20 cellular contexts compared by ENCODE assay signal in the genomic region with DNA sequence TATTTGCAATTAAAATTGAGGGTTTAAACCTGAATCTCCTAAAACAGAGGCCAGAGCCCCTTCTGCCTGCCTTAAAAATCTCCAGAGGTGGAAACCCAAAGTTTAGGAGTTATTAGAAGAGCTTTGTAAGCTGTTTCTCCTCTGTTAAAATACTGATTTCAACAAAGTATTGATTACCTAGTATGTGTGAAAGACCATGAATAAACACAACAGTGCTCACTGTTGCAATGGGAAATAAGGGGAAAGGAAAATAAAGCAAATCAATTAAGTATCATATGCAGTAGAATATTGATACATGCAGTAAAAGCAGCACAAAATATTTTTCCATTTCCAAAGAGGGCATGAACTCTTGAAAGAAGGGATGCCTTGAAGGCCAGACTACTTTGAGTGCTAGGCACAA. TPM values are rescaled to one million over a fixed set of nuclear protein-coding genes. Genes with fewer than 3 reads are reported as not detected.
DNase-seq lines count a peak whose midpoint lies in the region; ATAC-seq and TF ChIP-seq lines count a peak whose summit lies in the region.
"Had no signal": no experiment of that assay in that cellular context is flagged by ENCODE, and none has a peak within 500 bp of the region (broad histone marks: within the 10 kb centered on the region; RNA-seq: fewer than 3 reads in every experiment).

No MANE protein-coding gene starts in this region.

- no peak overlapping the region for H2AFZ ChIP-seq in GM23338

- 0 out of 2 replicates have a peak, but pooled peaks cover 4% of the 10 kb centered on the region for H3F3A ChIP-seq in GM23338 (replicated peaks; ENCODE audit: low read depth)

- H3K27me3 ChIP-seq in GM23338 (ENCODE audit: insufficient read depth) = no peaks in the 10 kb centered on the region
- H3K27me3 ChIP-seq in H7 (ENCODE audit: control insufficient read depth, insufficient read depth, low read length) = no peaks in the 10 kb centered on the region
- H3K27me3 ChIP-seq: heart right ventricle, vagina had no signal

- peaks cover 63% of the 10 kb centered on the region for H3K79me2 ChIP-seq in GM23338 (replicated peaks; ENCODE audit: insufficient read depth)

- ATAC-seq in GM23338 (no peak), HG02852 (IDR thresholded peaks at IDR 0.05; ENCODE audit: unreplicated experiment) (no peak)
- ATAC-seq in naive thymus-derived CD8-positive, alpha-beta T cell = no peak
- ATAC-seq: activated T-cell treated with anti-CD3 and anti-CD28 coated beads, Interleukin-2, amount 50 U/mL, for 4 hours; heart right ventricle; left cardiac atrium had no signal

- TF ChIP-seq CTCF in GM23338 (conservative IDR thresholded peaks at IDR 0.05; ENCODE audit: low read depth in 2 of 2) = no peak

- H3K4me3 Mint-ChIP-seq in activated T-cell treated with anti-CD3 and anti-CD28 coated beads, Interleukin-2, amount 50 U/mL, for 24 hours = no peak overlapping the region
- no peak overlapping the region for H3K4me3 Mint-ChIP-seq in GM23338
- H3K4me3 Mint-ChIP-seq in activated naive CD8-positive, alpha-beta T cell treated with anti-CD3 and anti-CD28 coated beads for 36 hours = no peak overlapping the region
- H3K4me3 Mint-ChIP-seq in naive thymus-derived CD8-positive, alpha-beta T cell = peak overlapping the region in 6 of 10 donors; percentile 8 to 59 (median 34)
- H3K4me3 Mint-ChIP-seq: activated T-cell treated with anti-CD3 and anti-CD28 coated beads, Interleukin-2, amount 50 U/mL, for 4 hours; brain had no signal

- H3K4me1 ChIP-seq in GM23338 (ENCODE audit: insufficient read depth) = peaks cover 36% of the 10 kb centered on the region

- H3K36me3 ChIP-seq in GM23338 (ENCODE audit: insufficient read depth) = peaks cover 17% of the 10 kb centered on the region
- H3K36me3 ChIP-seq in H7 (replicated peaks; ENCODE audit: control insufficient read depth, insufficient read depth, low read length) = peaks cover 8% of the 10 kb centered on the region

- H3K9me2 ChIP-seq in GM23338 (ENCODE audit: insufficient read depth) = no peaks in the 10 kb centered on the region

- H3K27me3 Mint-ChIP-seq in activated T-cell treated with anti-CD3 and anti-CD28 coated beads, Interleukin-2, amount 50 U/mL, for 24 hours = no peaks in the 10 kb centered on the region
- peaks cover 2% of the 10 kb centered on the region for H3K27me3 Mint-ChIP-seq in GM23338 (ENCODE audit: insufficient read depth, low read depth, poor library complexity)
- no peaks in the 10 kb centered on the region for H3K27me3 Mint-ChIP-seq in activated naive CD8-positive, alpha-beta T cell treated with anti-CD3 and anti-CD28 coated beads for 36 hours
- H3K27me3 Mint-ChIP-seq in naive thymus-derived CD8-positive, alpha-beta T cell = no peaks in the 10 kb centered on the region
- H3K27me3 Mint-ChIP-seq: brain had no signal

- no peaks in the 10 kb centered on the region for H4K20me1 ChIP-seq in GM23338 (replicated peaks; ENCODE audit: insufficient read depth)

- no peak for DNase-seq in activated T-cell treated with anti-CD3 and anti-CD28 coated beads, Interleukin-2, amount 50 U/mL, for 24 hours
- DNase-seq in activated T-cell treated with anti-CD3 and anti-CD28 coated beads, Interleukin-2, amount 50 U/mL, for 1 hour = no peak
- DNase-seq in GM23338 (ENCODE audit: low spot score) = no peak
- DNase-seq in activated naive CD8-positive, alpha-beta T cell treated with anti-CD3 and anti-CD28 coated beads for 36 hours = no peak
- no peak for DNase-seq in naive thymus-derived CD8-positive, alpha-beta T cell
- no peak for DNase-seq in H7
- DNase-seq in SW480 (ENCODE audit: low spot score) = no peak
- DNase-seq: activated CD4-positive, alpha-beta T cell treated with anti-CD3 and anti-CD28 coated beads, Interleukin-2, amount 50 U/mL, for 48 hours; activated T-cell treated with anti-CD3 and anti-CD28 coated beads, Interleukin-2, amount 50 U/mL, for 4 hours; heart right ventricle; left cardiac atrium; NCI-H1092; NCI-H187 treated with DMSO at 0.1 percent for 48 hours; NCI-H526 treated with DMSO at 0.1 percent for 48 hours; nucleus accumbens; stimulated activated CD4-positive, alpha-beta T cell treated with anti-CD3 and anti-CD28 coated beads, Interleukin-2, amount 100 ng/mL, for 24 hours had no signal

- peak overlapping the region; percentile 24 for H3K4me2 ChIP-seq in GM23338
- H3K4me2 ChIP-seq: smooth muscle cell had no signal

- no peak overlapping the region for H3K4me3 ChIP-seq in GM23338
- H3K4me3 ChIP-seq in H7 (ENCODE audit: insufficient read depth, low read depth, low read length) = no peak overlapping the region
- H3K4me3 ChIP-seq: heart right ventricle, smooth muscle cell, vagina had no signal

- H3K36me3 Mint-ChIP-seq in activated T-cell treated with anti-CD3 and anti-CD28 coated beads, Interleukin-2, amount 50 U/mL, for 24 hours (ENCODE audit: low read depth) = peaks cover 74% of the 10 kb centered on the region
- H3K36me3 Mint-ChIP-seq in GM23338 (ENCODE audit: low read depth) = peaks cover 36% of the 10 kb centered on the region
- peaks cover 44% of the 10 kb centered on the region for H3K36me3 Mint-ChIP-seq in activated naive CD8-positive, alpha-beta T cell treated with anti-CD3 and anti-CD28 coated beads for 36 hours
- peaks cover 0 to 48% (median 19%) of the 10 kb centered on the region in 3 donors for H3K36me3 Mint-ChIP-seq in naive thymus-derived CD8-positive, alpha-beta T cell

- peak overlapping the region; percentile 61 for H3K27ac Mint-ChIP-seq in activated T-cell treated with anti-CD3 and anti-CD28 coated beads, Interleukin-2, amount 50 U/mL, for 24 hours
- H3K27ac Mint-ChIP-seq in GM23338 = 0 out of 2 replicates have a peak overlapping the region, but pooled peaks have one; percentile 28
- peak overlapping the region; percentile 65 for H3K27ac Mint-ChIP-seq in activated naive CD8-positive, alpha-beta T cell treated with anti-CD3 and anti-CD28 coated beads for 36 hours
- H3K27ac Mint-ChIP-seq in naive thymus-derived CD8-positive, alpha-beta T cell = peak overlapping the region; percentile 61 to 99 (median 88)

- no peaks in the 10 kb centered on the region for H3K9me3 Mint-ChIP-seq in activated T-cell treated with anti-CD3 and anti-CD28 coated beads, Interleukin-2, amount 50 U/mL, for 24 hours
- no peaks in the 10 kb centered on the region for H3K9me3 Mint-ChIP-seq in GM23338
- peaks cover 3% of the 10 kb centered on the region for H3K9me3 Mint-ChIP-seq in activated naive CD8-positive, alpha-beta T cell treated with anti-CD3 and anti-CD28 coated beads for 36 hours
- no peaks in the 10 kb centered on the region for H3K9me3 Mint-ChIP-seq in naive thymus-derived CD8-positive, alpha-beta T cell
- H3K9me3 Mint-ChIP-seq: activated T-cell treated with anti-CD3 and anti-CD28 coated beads, Interleukin-2, amount 50 U/mL, for 4 hours had no signal

- POLR2A ChIA-PET in naive thymus-derived CD8-positive, alpha-beta T cell (lab: Charles Lee) = interaction anchor here (0.7 to 14.4 kb wide), 2 partner anchors 8 to 16 kb away, joined by 3 to 193 read pairs; a partner anchor contains a TSS

- H3K4me1 Mint-ChIP-seq in activated T-cell treated with anti-CD3 and anti-CD28 coated beads, Interleukin-2, amount 50 U/mL, for 24 hours (ENCODE audit: low read depth) = peaks cover 70% of the 10 kb centered on the region
- H3K4me1 Mint-ChIP-seq in GM23338 = peaks cover 29% of the 10 kb centered on the region
- peaks cover 61% of the 10 kb centered on the region for H3K4me1 Mint-ChIP-seq in activated naive CD8-positive, alpha-beta T cell treated with anti-CD3 and anti-CD28 coated beads for 36 hours
- H3K4me1 Mint-ChIP-seq in naive thymus-derived CD8-positive, alpha-beta T cell = peaks cover 27 to 79% (median 70%) of the 10 kb centered on the region in 4 donors

- peak overlapping the region; percentile 76 for H3K27ac ChIP-seq in GM23338 (ENCODE audit: low read depth)
- H3K27ac ChIP-seq: heart right ventricle, vagina had no signal

TF ChIP-seq in GM23338, 12 proteins besides CTCF, POLR2A, EP300 and RAD21 (continues in another document):
- no peak for TF ChIP-seq CREB1 (CRISPR knock-in tag; IDR thresholded peaks at IDR 0.05; ENCODE audit: low read depth)
- no peak for TF ChIP-seq JUNB (IDR thresholded peaks at IDR 0.05; ENCODE audit: unreplicated experiment)
- TF ChIP-seq, protein P1, sequence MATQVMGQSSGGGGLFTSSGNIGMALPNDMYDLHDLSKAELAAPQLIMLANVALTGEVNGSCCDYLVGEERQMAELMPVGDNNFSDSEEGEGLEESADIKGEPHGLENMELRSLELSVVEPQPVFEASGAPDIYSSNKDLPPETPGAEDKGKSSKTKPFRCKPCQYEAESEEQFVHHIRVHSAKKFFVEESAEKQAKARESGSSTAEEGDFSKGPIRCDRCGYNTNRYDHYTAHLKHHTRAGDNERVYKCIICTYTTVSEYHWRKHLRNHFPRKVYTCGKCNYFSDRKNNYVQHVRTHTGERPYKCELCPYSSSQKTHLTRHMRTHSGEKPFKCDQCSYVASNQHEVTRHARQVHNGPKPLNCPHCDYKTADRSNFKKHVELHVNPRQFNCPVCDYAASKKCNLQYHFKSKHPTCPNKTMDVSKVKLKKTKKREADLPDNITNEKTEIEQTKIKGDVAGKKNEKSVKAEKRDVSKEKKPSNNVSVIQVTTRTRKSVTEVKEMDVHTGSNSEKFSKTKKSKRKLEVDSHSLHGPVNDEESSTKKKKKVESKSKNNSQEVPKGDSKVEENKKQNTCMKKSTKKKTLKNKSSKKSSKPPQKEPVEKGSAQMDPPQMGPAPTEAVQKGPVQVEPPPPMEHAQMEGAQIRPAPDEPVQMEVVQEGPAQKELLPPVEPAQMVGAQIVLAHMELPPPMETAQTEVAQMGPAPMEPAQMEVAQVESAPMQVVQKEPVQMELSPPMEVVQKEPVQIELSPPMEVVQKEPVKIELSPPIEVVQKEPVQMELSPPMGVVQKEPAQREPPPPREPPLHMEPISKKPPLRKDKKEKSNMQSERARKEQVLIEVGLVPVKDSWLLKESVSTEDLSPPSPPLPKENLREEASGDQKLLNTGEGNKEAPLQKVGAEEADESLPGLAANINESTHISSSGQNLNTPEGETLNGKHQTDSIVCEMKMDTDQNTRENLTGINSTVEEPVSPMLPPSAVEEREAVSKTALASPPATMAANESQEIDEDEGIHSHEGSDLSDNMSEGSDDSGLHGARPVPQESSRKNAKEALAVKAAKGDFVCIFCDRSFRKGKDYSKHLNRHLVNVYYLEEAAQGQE (IDR thresholded peaks at IDR 0.05; ENCODE audit: unreplicated experiment) = no peak

RNA-seq across cellular contexts. Expression of a gene that starts 14.7 kb away (rescaled TPM):
- total RNA-seq in GM23338 (2014; rRNA removed; shearing (Covaris generic)) = 39.3 and 43.7 TPM in 2 replicates
- polyA plus RNA-seq in GM23338 (2016; fragmentation: Nextera tagmentation; extraction: Ambion mirVana) = 13.0 and 17.7 TPM in 2 replicates
- 10 to 100 TPM; 31.6 to 34.7 TPM for total RNA-seq in activated naive CD8-positive, alpha-beta T cell treated with anti-CD3 and anti-CD28 coated beads for 36 hours
- 10 to 100 TPM; 68.7 to 78.3 TPM for total RNA-seq in naive thymus-derived CD8-positive, alpha-beta T cell
- 10 to 100 TPM; 46.8 to 91.0 (median 66.9) TPM for polyA plus RNA-seq in naive thymus-derived CD8-positive, alpha-beta T cell
- 32.7 and 43.2 TPM in 2 replicates for total RNA-seq in H7 (2014; rRNA removed; shearing (Covaris generic))

Comparison
In these comparisons a context has a peak if more than half of its experiments do, and no peak if none do; other contexts are left out.
1. H3K27ac Mint-ChIP-seq: peak in every context shown above with its lines; median percentile 88 in naive thymus-derived CD8-positive, alpha-beta T cell; 65 in activated naive CD8-positive, alpha-beta T cell treated with anti-CD3 and anti-CD28 coated beads for 36 hours; 61 in activated T-cell treated with anti-CD3 and anti-CD28 coated beads, Interleukin-2, amount 50 U/mL, for 24 hours; 28 in GM23338.
2. H3K4me3 Mint-ChIP-seq: peak in naive thymus-derived CD8-positive, alpha-beta T cell (6 of 10); none in activated T-cell treated with anti-CD3 and anti-CD28 coated beads, Interleukin-2, amount 50 U/mL, for 24 hours (single experiment), GM23338 (single experiment) and activated naive CD8-positive, alpha-beta T cell treated with anti-CD3 and anti-CD28 coated beads for 36 hours (single experiment).